In the genomic region with DNA sequence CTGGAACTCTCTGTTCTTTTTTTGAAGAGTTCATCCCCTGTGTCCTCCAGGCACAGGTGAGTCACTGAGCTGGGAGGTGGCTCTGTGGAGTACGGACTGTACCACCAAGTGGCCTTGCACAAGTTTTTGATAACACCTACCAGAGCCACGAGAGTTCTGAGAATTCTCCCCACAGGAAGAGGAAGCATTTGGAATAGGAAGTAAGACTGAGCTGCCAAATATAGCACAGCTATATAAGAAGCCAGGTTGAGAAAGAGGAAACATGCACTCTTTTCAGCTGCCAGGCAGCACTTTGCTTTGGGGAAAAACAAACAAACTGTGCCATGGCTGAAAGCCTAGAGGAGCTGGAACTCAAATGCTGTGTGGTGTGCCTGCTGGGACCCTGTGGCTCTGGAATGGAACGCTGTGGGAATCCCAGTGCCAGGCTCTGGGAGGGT, we compare ENCODE assay signal across 1 cellular context.
TF ChIP-seq lines count a peak whose summit lies in the region.

No MANE protein-coding gene starts in this region.

TF ChIP-seq in H1, 55 proteins besides CTCF, POLR2A, EP300 and RAD21:
- TF ChIP-seq RFX5 (IDR thresholded peaks at IDR 0.05; ENCODE audit: borderline replicate concordance, low read depth, low read length) (no peak), BRCA1 (IDR thresholded peaks at IDR 0.05; ENCODE audit: low read depth, low read length) (no peak), TEAD4 (IDR thresholded peaks at IDR 0.05; ENCODE audit: low read depth, low read length) (no peak), MAFK (IDR thresholded peaks at IDR 0.05; ENCODE audit: low read depth, low read length) (no peak), RBBP5 (IDR thresholded peaks at IDR 0.05; ENCODE audit: borderline replicate concordance, low read depth, low read length) (no peak), EGR1 (IDR thresholded peaks at IDR 0.05; ENCODE audit: borderline replicate concordance, low read depth, low read length) (no peak)
TF ChIP-seq in H1: peak in this region for 0.
